22 cellular contexts compared by ENCODE assay signal in genomic region chr22:28962042-28962554, GRCh38.
A peak's percentile ranks its signal among the peaks of the same experiment; 100 is the strongest.
DNase-seq lines count a peak whose midpoint lies in the region; ATAC-seq, FAIRE-seq and TF ChIP-seq lines count a peak whose summit lies in the region.
"Had no signal": no experiment of that assay in that cellular context is flagged by ENCODE, and none has a peak within 500 bp of the region (broad histone marks: within the 10 kb centered on the region; RNA-seq: fewer than 3 reads in every experiment).

No MANE protein-coding gene starts in this region.

- no peak overlapping the region for H3K9ac ChIP-seq in Loucy (ENCODE audit: low read depth, low read length, poor library complexity, severe bottlenecking)
- no peak overlapping the region for H3K9ac ChIP-seq in GM12878 (ENCODE audit: control insufficient read depth, insufficient read depth, low read length)
- H3K9ac ChIP-seq in neural progenitor cell: no peak overlapping the region

- peak overlapping the region; percentile 58 for H3K27ac Mint-ChIP-seq in neural progenitor cell
- H3K27ac Mint-ChIP-seq: CD8-positive, alpha-beta T cell; T-cell had no signal

- H3K4me1 Mint-ChIP-seq in neural progenitor cell: peaks cover 73% of the 10 kb centered on the region

- H4K20me1 ChIP-seq in Loucy (ENCODE audit: insufficient read depth, low read length, poor library complexity, severe bottlenecking) (peaks cover 48% of the 10 kb centered on the region), GM12878 (ENCODE audit: control insufficient read depth, insufficient read depth) (no peaks in the 10 kb centered on the region), neural progenitor cell (ENCODE audit: low read depth) (peaks cover 47% of the 10 kb centered on the region)

- H3F3A ChIP-seq in Loucy (ENCODE audit: low read depth): no peaks in the 10 kb centered on the region
- no peaks in the 10 kb centered on the region for H3F3A ChIP-seq in neural progenitor cell (ENCODE audit: low read depth)

- no peak overlapping the region for H2AFZ ChIP-seq in Loucy (ENCODE audit: low read length)
- H2AFZ ChIP-seq in GM12878 (ENCODE audit: control insufficient read depth, low read depth, low read length): no peak overlapping the region
- H2AFZ ChIP-seq in neural progenitor cell (replicated peaks): no peak overlapping the region

- no peak for TF ChIP-seq RAD21 in GM12878 (IDR thresholded peaks at IDR 0.05; ENCODE audit: insufficient read depth, low read depth, low read length)

- H3K4me1 ChIP-seq in Loucy (ENCODE audit: insufficient read depth, low read length, poor library complexity, severe bottlenecking) (peaks cover 37% of the 10 kb centered on the region), GM12878 (ENCODE audit: control insufficient read depth, insufficient read depth, low read length) (peaks cover 3% of the 10 kb centered on the region; the same call in 1 of the 2 replicates), neural progenitor cell (peaks cover 11% of the 10 kb centered on the region)

- TF ChIP-seq CTCF in Loucy (conservative IDR thresholded peaks at IDR 0.05; ENCODE audit: low read length) (no peak), GM12878 (IDR thresholded peaks at IDR 0.05 in 2 of 3, conservative IDR thresholded peaks at IDR 0.05 in 1 of 3; ENCODE audit: control insufficient read depth in 2 of 3, extremely low read depth in 1 of 3, insufficient read depth in 1 of 3, low read depth in 3 of 3, low read length in 3 of 3) (no peak), neural progenitor cell (IDR thresholded peaks at IDR 0.05) (no peak)

- SMC1A ChIA-PET in GM12878 (lab: Charles Lee; ENCODE audit: uncharacterized antibody, unreplicated experiment): interaction anchor here (0.7 to 4.7 kb wide), 17 partner anchors 9 to 106 kb away, joined by 3 to 20 read pairs (median 6); no protein-coding TSS in a partner anchor

- peaks cover 6% of the 10 kb centered on the region for H3K27me3 ChIP-seq in Loucy (ENCODE audit: insufficient read depth, low read length, poor library complexity, severe bottlenecking)
- H3K27me3 ChIP-seq in GM12878 (replicated peaks in 1 of 2; ENCODE audit: control insufficient read depth in 2 of 2, insufficient read depth in 2 of 2, low read length in 1 of 2): no peaks in the 10 kb centered on the region
- H3K27me3 ChIP-seq in neural progenitor cell: no peaks in the 10 kb centered on the region
- H3K27me3 ChIP-seq: Peyer's patch, SJSA1 had no signal

- no peak for TF ChIP-seq POLR2A in GM12878 (IDR thresholded peaks at IDR 0.05; ENCODE audit: low read depth, low read length)

- in situ Hi-C loops in GM12878 (cut with MboI): no loop called here

- intact Hi-C loops in GM12878 (cut with micrococcal nuclease; ENCODE audit: unreplicated experiment): no loop called here

- H3K27ac ChIP-seq in GM12878 (ENCODE audit: control insufficient read depth, insufficient read depth): no peak overlapping the region
- no peak overlapping the region for H3K27ac ChIP-seq in neural progenitor cell
- H3K27ac ChIP-seq: Peyer's patch, SJSA1 had no signal

- RAD21 ChIA-PET in GM12878 (lab: Charles Lee; ENCODE audit: unreplicated experiment): interaction anchor here (0.9 to 4.5 kb wide), 6 partner anchors 9 to 55 kb away, joined by 3 to 16 read pairs (median 3); no protein-coding TSS in a partner anchor

- WGBS in GM12878 (ENCODE audit: insufficient coverage, insufficient replicate concordance, low lambda C conversion rate, missing lambda C conversion rate): 12% methylated on average over 3 of the region's 3 CpGs

- no peak for ATAC-seq in GM12878
- no peak for ATAC-seq in GM21390 (IDR thresholded peaks at IDR 0.05; ENCODE audit: unreplicated experiment)
- ATAC-seq: CD8-positive, alpha-beta T cell; HCT116; T-cell had no signal

- H3K79me2 ChIP-seq in Loucy (ENCODE audit: insufficient read depth, low read length): no peaks in the 10 kb centered on the region
- H3K79me2 ChIP-seq in GM12878 (ENCODE audit: control insufficient read depth, insufficient read depth, low read length): no peaks in the 10 kb centered on the region
- peaks cover 59% of the 10 kb centered on the region for H3K79me2 ChIP-seq in neural progenitor cell (ENCODE audit: low read depth)

- H3K9me3 ChIP-seq in Loucy (ENCODE audit: insufficient read depth, low read depth, low read length) (no peaks in the 10 kb centered on the region), GM12878 (replicated peaks; ENCODE audit: control insufficient read depth, insufficient read depth, low read length) (no peaks in the 10 kb centered on the region; the same call in 2 of the 3 replicates), neural progenitor cell (ENCODE audit: low read depth) (no peaks in the 10 kb centered on the region)
- H3K9me3 ChIP-seq: Caco-2, Peyer's patch, SJSA1 had no signal

- H3K9me3 Mint-ChIP-seq in neural progenitor cell: peaks cover 20% of the 10 kb centered on the region
- H3K9me3 Mint-ChIP-seq: CD8-positive, alpha-beta T cell; T-cell had no signal

- peak; percentile 17 for DNase-seq in OCI-M1 (lab: John Stamatoyannopoulos, UW)
- DNase-seq in GM12878 (ENCODE audit: low read depth, low spot score): no peak
- no peak for DNase-seq in neural progenitor cell (ENCODE audit: low spot score)
- DNase-seq in activated CD8-positive, alpha-beta memory T cell treated with anti-CD3 and anti-CD28 coated beads, Interleukin-2, amount 50 U/mL, for 48 hours: no peak
- no peak for DNase-seq in CD1c-positive myeloid dendritic cell (ENCODE audit: extremely low spot score)
- DNase-seq: C1 segment of cervical spinal cord; Caco-2; CD8-positive, alpha-beta T cell; Karpas-422; NCI-H1105 treated with DMSO at 0.1 percent for 48 hours; NCI-H146; NCI-H2029; NCI-H446; NCI-H524 treated with DMSO at 0.1 percent for 48 hours; NCI-H774; Peyer's patch; T-cell had no signal

- H3K4me2 ChIP-seq in Loucy (ENCODE audit: low read depth, low read length, poor library complexity, severe bottlenecking) (peak overlapping the region; percentile 24), GM12878 (ENCODE audit: control insufficient read depth, insufficient read depth) (no peak overlapping the region), neural progenitor cell (no peak overlapping the region)

- no peak for FAIRE-seq in GM12878 (lab: Jason Lieb, UNC)
- FAIRE-seq: G401.6 had no signal

- peaks cover 66% of the 10 kb centered on the region for H3K36me3 Mint-ChIP-seq in neural progenitor cell
- H3K36me3 Mint-ChIP-seq: CD8-positive, alpha-beta T cell; T-cell had no signal

- CTCF ChIA-PET in GM12878 (lab: Yijun Ruan, JAX): interaction anchor here (0.5 to 5.4 kb wide), 9 partner anchors 8 to 540 kb away, joined by 3 to 18 read pairs (median 3); no protein-coding TSS in a partner anchor

- BruUV-seq in GM12878 (replicated peaks; lab: Mats Ljungman, UMichigan): no TSS peak

- H3K9me2 ChIP-seq in Loucy (replicated peaks; ENCODE audit: low read depth, low read length): no peaks in the 10 kb centered on the region

- H3K4me3 Mint-ChIP-seq in neural progenitor cell: no peak overlapping the region
- H3K4me3 Mint-ChIP-seq: CD8-positive, alpha-beta T cell; T-cell had no signal

- no peaks in the 10 kb centered on the region for H3K36me3 ChIP-seq in Loucy (ENCODE audit: insufficient read depth, low read length)
- H3K36me3 ChIP-seq in GM12878 (ENCODE audit: control insufficient read depth in 2 of 2, insufficient read depth in 2 of 2, low read length in 1 of 2): no peaks in the 10 kb centered on the region; a peak in 2 of 4 replicates
- H3K36me3 ChIP-seq in neural progenitor cell: no peaks in the 10 kb centered on the region
- H3K36me3 ChIP-seq: Peyer's patch, SJSA1 had no signal

- POLR2A ChIA-PET in GM12878 (lab: Charles Lee): interaction anchor here (0.5 to 0.8 kb wide), 3 partner anchors 18 to 191 kb away, joined by 4 read pairs; no protein-coding TSS in a partner anchor

- H3K4me3 ChIP-seq in Loucy (ENCODE audit: low read length, poor library complexity, severe bottlenecking) (no peak overlapping the region), GM12878 (no peak overlapping the region), neural progenitor cell (no peak overlapping the region)
- H3K4me3 ChIP-seq: Peyer's patch, SJSA1 had no signal

- peaks cover 2% of the 10 kb centered on the region for H3K27me3 Mint-ChIP-seq in neural progenitor cell (ENCODE audit: insufficient read depth, low read depth)

- no peak for TF ChIP-seq EP300 in GM12878 (IDR thresholded peaks at IDR 0.05; ENCODE audit: borderline replicate concordance in 1 of 2, control insufficient read depth in 1 of 2, low read depth in 2 of 2, low read length in 2 of 2)

TF ChIP-seq in GM12878, 131 proteins besides CTCF, POLR2A, EP300 and RAD21:
- TF ChIP-seq TAF1 (IDR thresholded peaks at IDR 0.05; ENCODE audit: borderline replicate concordance, low read depth, low read length) (no peak), NR2C1 (IDR thresholded peaks at IDR 0.05) (peak; percentile 55), YBX1 (IDR thresholded peaks at IDR 0.05) (no peak), REST (IDR thresholded peaks at IDR 0.05; ENCODE audit: low read depth, low read length) (no peak), MTA2 (IDR thresholded peaks at IDR 0.05; ENCODE audit: low read depth) (0 out of 2 replicates have a peak, but pooled peaks have one; percentile 23), NR2F1 (conservative IDR thresholded peaks at IDR 0.05) (peak; percentile 68), IKZF1 (conservative IDR thresholded peaks at IDR 0.05) (peak; percentile 23; the same call in 1 of the 2 replicates), ZNF384 (IDR thresholded peaks at IDR 0.05; ENCODE audit: borderline replicate concordance, low read depth, low read length) (no peak)
